ENCODE assay signal across 9 cellular contexts in the genomic region with DNA sequence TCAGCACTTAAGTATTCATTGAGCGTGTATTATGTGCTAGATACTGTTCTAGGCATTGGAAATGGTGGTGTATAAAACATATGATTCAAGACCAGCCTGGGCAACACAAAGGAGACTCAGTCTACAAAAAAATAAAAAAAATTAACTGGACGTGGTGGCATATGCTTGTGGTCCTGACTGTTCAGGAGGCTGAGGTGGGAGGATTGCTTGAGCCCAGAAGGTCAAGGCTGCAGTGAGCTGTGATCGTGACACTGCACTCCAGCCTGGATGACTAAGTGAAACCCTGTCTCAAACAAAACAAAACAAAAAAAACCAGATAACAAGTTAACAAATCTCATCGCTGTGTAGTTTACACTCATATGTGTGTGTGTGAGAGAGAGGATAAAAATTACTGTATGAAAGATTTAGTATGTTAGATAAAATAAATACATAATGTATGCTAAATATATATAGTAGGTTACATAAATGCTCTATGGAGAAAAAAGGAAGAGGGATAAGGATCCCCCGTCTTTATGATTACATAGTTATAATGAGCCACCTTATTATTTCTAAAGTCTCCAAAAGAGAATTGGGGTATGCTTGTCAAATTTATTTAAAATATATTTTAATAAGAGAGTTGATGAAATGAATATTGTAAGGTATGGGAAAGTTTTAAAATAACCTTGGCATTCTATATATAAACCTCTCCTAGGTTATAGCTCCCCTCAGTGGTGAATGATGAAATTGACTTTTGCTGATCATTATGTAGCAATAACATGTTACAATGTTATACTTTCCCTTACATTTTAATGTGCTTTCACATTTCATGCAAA.
DNase-seq lines count a peak whose midpoint lies in the region; ATAC-seq, FAIRE-seq and TF ChIP-seq lines count a peak whose summit lies in the region.
"Had no signal": no experiment of that assay in that cellular context is flagged by ENCODE, and none has a peak within 500 bp of the region (broad histone marks: within the 10 kb centered on the region; RNA-seq: fewer than 3 reads in every experiment).

No MANE protein-coding gene starts in this region.

- H3K9me3 ChIP-seq in DOHH2 (ENCODE audit: control insufficient read depth, insufficient read depth, low read length) (no peaks in the 10 kb centered on the region), NT2/D1 (ENCODE audit: insufficient read depth, low read length) (peaks cover 4% of the 10 kb centered on the region; the same call in 1 of the 2 replicates), lung (ENCODE audit: control insufficient read depth in 2 of 2, insufficient read depth in 1 of 2, low read length in 1 of 2) (no peaks in the 10 kb centered on the region)

- peak; percentile 50 for ATAC-seq in HG02763 (IDR thresholded peaks at IDR 0.05; ENCODE audit: unreplicated experiment)
- no peak for ATAC-seq in lung (ENCODE audit: insufficient read depth, low FRiP score)

- no peaks in the 10 kb centered on the region for H3K9me2 ChIP-seq in DOHH2 (replicated peaks; ENCODE audit: control insufficient read depth, low read length)

- no peaks in the 10 kb centered on the region for H3K79me2 ChIP-seq in DOHH2 (ENCODE audit: control insufficient read depth, low read length)

- H3K27me3 ChIP-seq in DOHH2 (ENCODE audit: control insufficient read depth, low read length) (no peaks in the 10 kb centered on the region), NT2/D1 (ENCODE audit: insufficient read depth, insufficient read length) (no peaks in the 10 kb centered on the region), lung (ENCODE audit: control insufficient read depth, insufficient read depth) (no peaks in the 10 kb centered on the region)

- peak; percentile 16 for DNase-seq in NT2/D1 (ENCODE audit: low read depth, low spot score)
- DNase-seq in lung (ENCODE audit: low spot score): no peak
- DNase-seq in activated gamma-delta T cell treated with Interleukin-2 at 50 U/mL for 16 hours: no peak
- DNase-seq in ureter (ENCODE audit: low spot score): no peak
- no peak for DNase-seq in activated CD4-positive, alpha-beta T cell treated with anti-CD3 and anti-CD28 coated beads, Interleukin-2, amount 50 U/mL, for 48 hours

- H3K4me1 ChIP-seq in DOHH2 (ENCODE audit: control insufficient read depth, low read length) (no peaks in the 10 kb centered on the region), NT2/D1 (ENCODE audit: insufficient read depth, insufficient read length) (no peaks in the 10 kb centered on the region), lung (ENCODE audit: control insufficient read depth in 2 of 2, insufficient read depth in 2 of 2, low read length in 2 of 2) (no peaks in the 10 kb centered on the region)

- 71 to 72% methylated on average over 5 of the region's 5 CpGs for WGBS in lung, 2 donors

- H3K27ac ChIP-seq in DOHH2 (ENCODE audit: low read depth, low read length) (no peak overlapping the region), lung (ENCODE audit: low read depth in 1 of 2, low read length in 1 of 2) (no peak overlapping the region)

- peak; percentile 84 for FAIRE-seq in colon (lab: Jason Lieb, UNC)

- TF ChIP-seq CTCF in DOHH2 (IDR thresholded peaks at IDR 0.05; ENCODE audit: low read depth, low read length, poor library complexity, severe bottlenecking): peak; percentile 60
- peak; percentile 64 for TF ChIP-seq CTCF in lung (IDR thresholded peaks at IDR 0.05; ENCODE audit: control extremely low read depth, extremely low read depth)

- no peak overlapping the region for H3K4me2 ChIP-seq in DOHH2 (ENCODE audit: low read length)

- H3F3A ChIP-seq in DOHH2 (ENCODE audit: control insufficient read depth, insufficient read depth): 0 out of 2 replicates have a peak, but pooled peaks cover 3% of the 10 kb centered on the region

- H3K9ac ChIP-seq in NT2/D1 (ENCODE audit: insufficient read length, low read depth): no peak overlapping the region

- H4K20me1 ChIP-seq in DOHH2 (ENCODE audit: control insufficient read depth, insufficient read depth, low read depth, low read length): no peaks in the 10 kb centered on the region

- no peak overlapping the region for H3K4me3 ChIP-seq in DOHH2 (ENCODE audit: low read length)
- no peak overlapping the region for H3K4me3 ChIP-seq in NT2/D1 (ENCODE audit: insufficient read length, low read depth)
- H3K4me3 ChIP-seq in lung: no peak overlapping the region
- H3K4me3 ChIP-seq: skin epidermis had no signal

- H3K36me3 ChIP-seq in DOHH2 (ENCODE audit: control insufficient read depth, low read length) (no peaks in the 10 kb centered on the region), NT2/D1 (ENCODE audit: insufficient read depth, insufficient read length, low read length) (no peaks in the 10 kb centered on the region), lung (ENCODE audit: control insufficient read depth in 2 of 2, insufficient read depth in 2 of 2, low read length in 2 of 2) (no peaks in the 10 kb centered on the region)
